1 cellular context compared by ENCODE assay signal in genomic region chr21:35026617-35027557, GRCh38.
TF ChIP-seq lines count a peak whose summit lies in the region.

No MANE protein-coding gene starts in this region.

TF ChIP-seq in HepG2, 621 proteins besides CTCF, POLR2A, EP300 and RAD21 (continued from another document and continues in another):
- TF ChIP-seq ZNF331 (CRISPR knock-in tag; IDR thresholded peaks at IDR 0.05) (peak; percentile 47; the same call in 1 of the 2 replicates), BCL6 (CRISPR knock-in tag; IDR thresholded peaks at IDR 0.05) (0 out of 2 replicates have a peak, but pooled peaks have one; percentile 24), BRCA1 (CRISPR knock-in tag; IDR thresholded peaks at IDR 0.05) (no peak), NFE2L1 (CRISPR knock-in tag; IDR thresholded peaks at IDR 0.05; ENCODE audit: borderline replicate concordance) (no peak), TSC22D2 (CRISPR knock-in tag; IDR thresholded peaks at IDR 0.05; ENCODE audit: borderline replicate concordance) (no peak), HNF4G (IDR thresholded peaks at IDR 0.05; ENCODE audit: borderline replicate concordance, low read depth, low read length) (0 out of 2 replicates have a peak, but pooled peaks have one; percentile 23), HNF4G (CRISPR knock-in tag; IDR thresholded peaks at IDR 0.05; ENCODE audit: borderline replicate concordance, low read depth) (no peak), TOPORS (CRISPR knock-in tag; IDR thresholded peaks at IDR 0.05) (no peak), CREM (IDR thresholded peaks at IDR 0.05) (peak; percentile 70; the same call in 1 of the 2 replicates), CREM (CRISPR knock-in tag; IDR thresholded peaks at IDR 0.05) (no peak), ZNF382 (CRISPR knock-in tag; IDR thresholded peaks at IDR 0.05; ENCODE audit: borderline replicate concordance) (no peak), KDM6A (CRISPR knock-in tag; IDR thresholded peaks at IDR 0.05; ENCODE audit: low read depth) (peak; percentile 36; the same call in 1 of the 2 replicates), PLSCR1 (CRISPR knock-in tag; IDR thresholded peaks at IDR 0.05; ENCODE audit: borderline replicate concordance) (no peak), FOSL2 (CRISPR knock-in tag; IDR thresholded peaks at IDR 0.05) (peak; percentile 73), NKX3-1 (CRISPR knock-in tag; IDR thresholded peaks at IDR 0.05) (no peak), SSRP1 (CRISPR knock-in tag; IDR thresholded peaks at IDR 0.05) (no peak), ZNF407 (CRISPR knock-in tag; IDR thresholded peaks at IDR 0.05; ENCODE audit: not compliant biosample characterization) (no peak), ZBTB34 (CRISPR knock-in tag; IDR thresholded peaks at IDR 0.05) (no peak), JUND (CRISPR knock-in tag; IDR thresholded peaks at IDR 0.05) (no peak), HES4 (CRISPR knock-in tag; IDR thresholded peaks at IDR 0.05; ENCODE audit: borderline replicate concordance) (0 out of 2 replicates have a peak, but pooled peaks have one; percentile 23), SALL1 (CRISPR knock-in tag; IDR thresholded peaks at IDR 0.05) (peak; percentile 56; the same call in 1 of the 2 replicates), TBX2 (CRISPR knock-in tag; IDR thresholded peaks at IDR 0.05; ENCODE audit: borderline replicate concordance) (peak; percentile 69; the same call in 1 of the 2 replicates), NCOA1 (CRISPR knock-in tag; IDR thresholded peaks at IDR 0.05) (no peak), ZNF703 (CRISPR knock-in tag; IDR thresholded peaks at IDR 0.05; ENCODE audit: borderline replicate concordance) (no peak), CBX1 (IDR thresholded peaks at IDR 0.05; ENCODE audit: low read depth) (no peak), NCOA2 (CRISPR knock-in tag; IDR thresholded peaks at IDR 0.05) (peak; percentile 72), ASH2L (IDR thresholded peaks at IDR 0.05; ENCODE audit: insufficient read length, low read depth, low read length) (peak; percentile 32), ISL2 (CRISPR knock-in tag; IDR thresholded peaks at IDR 0.05) (peak; percentile 79), BHLHE40 (IDR thresholded peaks at IDR 0.05; ENCODE audit: low read length) (no peak), SKI (IDR thresholded peaks at IDR 0.05; ENCODE audit: partially characterized antibody) (peak; percentile 51), WIZ (CRISPR knock-in tag; IDR thresholded peaks at IDR 0.05) (no peak), ZNF337 (CRISPR knock-in tag; IDR thresholded peaks at IDR 0.05; ENCODE audit: borderline replicate concordance, low read depth) (0 out of 2 replicates have a peak, but pooled peaks have one; percentile 35), ZZZ3 (CRISPR knock-in tag; IDR thresholded peaks at IDR 0.05; ENCODE audit: borderline replicate concordance) (no peak), ZNF788 (CRISPR knock-in tag; IDR thresholded peaks at IDR 0.05; ENCODE audit: borderline replicate concordance) (peak; percentile 17; the same call in 1 of the 2 replicates), NR2F2 (IDR thresholded peaks at IDR 0.05; ENCODE audit: borderline replicate concordance, low read depth) (peak; percentile 36; the same call in 1 of the 2 replicates)
- TF ChIP-seq, protein P1, sequence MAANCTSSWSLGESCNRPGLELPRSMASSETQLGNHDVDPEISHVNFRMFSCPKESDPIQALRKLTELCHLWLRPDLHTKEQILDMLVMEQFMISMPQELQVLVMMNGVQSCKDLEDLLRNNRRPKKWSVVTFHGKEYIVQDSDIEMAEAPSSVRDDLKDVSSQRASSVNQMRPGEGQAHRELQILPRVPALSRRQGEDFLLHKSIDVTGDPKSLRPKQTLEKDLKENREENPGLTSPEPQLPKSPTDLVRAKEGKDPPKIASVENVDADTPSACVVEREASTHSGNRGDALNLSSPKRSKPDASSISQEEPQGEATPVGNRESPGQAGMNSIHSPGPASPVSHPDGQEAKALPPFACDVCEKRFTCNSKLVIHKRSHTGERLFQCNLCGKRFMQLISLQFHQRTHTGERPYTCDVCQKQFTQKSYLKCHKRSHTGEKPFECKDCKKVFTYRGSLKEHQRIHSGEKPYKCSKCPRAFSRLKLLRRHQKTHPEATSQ (CRISPR knock-in tag; IDR thresholded peaks at IDR 0.05; ENCODE audit: borderline replicate concordance), result no peak
- TF ChIP-seq, protein P2, sequence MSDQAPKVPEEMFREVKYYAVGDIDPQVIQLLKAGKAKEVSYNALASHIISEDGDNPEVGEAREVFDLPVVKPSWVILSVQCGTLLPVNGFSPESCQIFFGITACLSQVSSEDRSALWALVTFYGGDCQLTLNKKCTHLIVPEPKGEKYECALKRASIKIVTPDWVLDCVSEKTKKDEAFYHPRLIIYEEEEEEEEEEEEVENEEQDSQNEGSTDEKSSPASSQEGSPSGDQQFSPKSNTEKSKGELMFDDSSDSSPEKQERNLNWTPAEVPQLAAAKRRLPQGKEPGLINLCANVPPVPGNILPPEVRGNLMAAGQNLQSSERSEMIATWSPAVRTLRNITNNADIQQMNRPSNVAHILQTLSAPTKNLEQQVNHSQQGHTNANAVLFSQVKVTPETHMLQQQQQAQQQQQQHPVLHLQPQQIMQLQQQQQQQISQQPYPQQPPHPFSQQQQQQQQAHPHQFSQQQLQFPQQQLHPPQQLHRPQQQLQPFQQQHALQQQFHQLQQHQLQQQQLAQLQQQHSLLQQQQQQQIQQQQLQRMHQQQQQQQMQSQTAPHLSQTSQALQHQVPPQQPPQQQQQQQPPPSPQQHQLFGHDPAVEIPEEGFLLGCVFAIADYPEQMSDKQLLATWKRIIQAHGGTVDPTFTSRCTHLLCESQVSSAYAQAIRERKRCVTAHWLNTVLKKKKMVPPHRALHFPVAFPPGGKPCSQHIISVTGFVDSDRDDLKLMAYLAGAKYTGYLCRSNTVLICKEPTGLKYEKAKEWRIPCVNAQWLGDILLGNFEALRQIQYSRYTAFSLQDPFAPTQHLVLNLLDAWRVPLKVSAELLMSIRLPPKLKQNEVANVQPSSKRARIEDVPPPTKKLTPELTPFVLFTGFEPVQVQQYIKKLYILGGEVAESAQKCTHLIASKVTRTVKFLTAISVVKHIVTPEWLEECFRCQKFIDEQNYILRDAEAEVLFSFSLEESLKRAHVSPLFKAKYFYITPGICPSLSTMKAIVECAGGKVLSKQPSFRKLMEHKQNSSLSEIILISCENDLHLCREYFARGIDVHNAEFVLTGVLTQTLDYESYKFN (CRISPR knock-in tag; conservative IDR thresholded peaks at IDR 0.05), result peak; percentile 79
- TF ChIP-seq, protein P3, sequence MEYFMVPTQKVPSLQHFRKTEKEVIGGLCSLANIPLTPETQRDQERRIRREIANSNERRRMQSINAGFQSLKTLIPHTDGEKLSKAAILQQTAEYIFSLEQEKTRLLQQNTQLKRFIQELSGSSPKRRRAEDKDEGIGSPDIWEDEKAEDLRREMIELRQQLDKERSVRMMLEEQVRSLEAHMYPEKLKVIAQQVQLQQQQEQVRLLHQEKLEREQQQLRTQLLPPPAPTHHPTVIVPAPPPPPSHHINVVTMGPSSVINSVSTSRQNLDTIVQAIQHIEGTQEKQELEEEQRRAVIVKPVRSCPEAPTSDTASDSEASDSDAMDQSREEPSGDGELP (IDR thresholded peaks at IDR 0.05; ENCODE audit: borderline replicate concordance, low read depth), result peak; percentile 50; the same call in 1 of the 2 replicates
- TF ChIP-seq, protein P4, sequence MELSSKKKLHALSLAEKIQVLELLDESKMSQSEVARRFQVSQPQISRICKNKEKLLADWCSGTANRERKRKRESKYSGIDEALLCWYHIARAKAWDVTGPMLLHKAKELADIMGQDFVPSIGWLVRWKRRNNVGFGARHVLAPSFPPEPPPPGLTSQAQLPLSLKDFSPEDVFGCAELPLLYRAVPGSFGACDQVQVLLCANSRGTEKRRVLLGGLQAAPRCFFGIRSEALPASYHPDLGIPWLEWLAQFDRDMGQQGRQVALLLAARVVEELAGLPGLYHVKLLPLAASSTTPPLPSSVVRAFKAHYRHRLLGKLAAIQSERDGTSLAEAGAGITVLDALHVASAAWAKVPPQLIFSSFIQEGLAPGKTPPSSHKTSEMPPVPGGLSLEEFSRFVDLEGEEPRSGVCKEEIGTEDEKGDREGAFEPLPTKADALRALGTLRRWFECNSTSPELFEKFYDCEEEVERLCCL (CRISPR knock-in tag; IDR thresholded peaks at IDR 0.05; ENCODE audit: borderline replicate concordance), result no peak
- TF ChIP-seq, protein P5, sequence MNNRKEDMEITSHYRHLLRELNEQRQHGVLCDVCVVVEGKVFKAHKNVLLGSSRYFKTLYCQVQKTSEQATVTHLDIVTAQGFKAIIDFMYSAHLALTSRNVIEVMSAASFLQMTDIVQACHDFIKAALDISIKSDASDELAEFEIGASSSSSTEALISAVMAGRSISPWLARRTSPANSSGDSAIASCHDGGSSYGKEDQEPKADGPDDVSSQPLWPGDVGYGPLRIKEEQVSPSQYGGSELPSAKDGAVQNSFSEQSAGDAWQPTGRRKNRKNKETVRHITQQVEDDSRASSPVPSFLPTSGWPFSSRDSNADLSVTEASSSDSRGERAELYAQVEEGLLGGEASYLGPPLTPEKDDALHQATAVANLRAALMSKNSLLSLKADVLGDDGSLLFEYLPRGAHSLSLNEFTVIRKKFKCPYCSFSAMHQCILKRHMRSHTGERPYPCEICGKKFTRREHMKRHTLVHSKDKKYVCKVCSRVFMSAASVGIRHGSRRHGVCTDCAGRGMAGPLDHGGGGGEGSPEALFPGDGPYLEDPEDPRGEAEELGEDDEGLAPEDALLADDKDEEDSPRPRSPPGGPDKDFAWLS (CRISPR knock-in tag; IDR thresholded peaks at IDR 0.05; ENCODE audit: borderline replicate concordance), result no peak
